12 cellular contexts compared by ENCODE assay signal in the genomic region with DNA sequence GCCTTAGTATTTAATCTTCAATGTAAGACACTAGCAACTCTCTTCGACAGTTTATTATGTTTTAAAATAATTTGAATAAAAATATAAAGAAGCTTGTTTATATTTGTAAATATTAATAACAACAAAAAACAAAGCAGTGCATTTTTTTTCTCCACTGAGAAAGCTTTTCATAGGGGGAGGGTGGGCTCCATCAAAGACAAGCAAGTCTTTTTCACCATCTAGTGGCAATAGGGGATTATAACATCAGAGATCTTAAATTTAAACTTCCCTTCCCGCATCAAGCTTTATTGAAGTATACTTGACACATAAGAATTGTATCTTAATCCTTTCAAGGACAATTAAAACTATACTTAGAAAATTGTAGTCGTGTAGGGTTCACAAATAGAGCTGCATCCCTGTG. TPM values are rescaled to one million over a fixed set of nuclear protein-coding genes. Genes with fewer than 3 reads are reported as not detected.
DNase-seq lines count a peak whose midpoint lies in the region; ATAC-seq and TF ChIP-seq lines count a peak whose summit lies in the region.
"Had no signal": no experiment of that assay in that cellular context is flagged by ENCODE, and none has a peak within 500 bp of the region (broad histone marks: within the 10 kb centered on the region; RNA-seq: fewer than 3 reads in every experiment).

No MANE protein-coding gene starts in this region.

- no peak overlapping the region for H3K4me3 Mint-ChIP-seq in brain
- H3K4me3 Mint-ChIP-seq: naive thymus-derived CD8-positive, alpha-beta T cell had no signal

- H3K4me3 ChIP-seq in retinal pigment epithelial cell (ENCODE audit: low read length): no peak overlapping the region

- H3K36me3 Mint-ChIP-seq in brain: no peaks in the 10 kb centered on the region
- H3K36me3 Mint-ChIP-seq: naive thymus-derived CD8-positive, alpha-beta T cell had no signal

- no peak for ATAC-seq in HG03097 (IDR thresholded peaks at IDR 0.05; ENCODE audit: low FRiP score, unreplicated experiment)
- ATAC-seq: naive thymus-derived CD8-positive, alpha-beta T cell had no signal

- no peaks in the 10 kb centered on the region for H3K4me1 Mint-ChIP-seq in brain
- H3K4me1 Mint-ChIP-seq: naive thymus-derived CD8-positive, alpha-beta T cell had no signal

- no peak overlapping the region for H3K27ac Mint-ChIP-seq in brain
- H3K27ac Mint-ChIP-seq: naive thymus-derived CD8-positive, alpha-beta T cell had no signal

- peak; percentile 33 for DNase-seq in NCI-H1092 treated with DMSO at 0.1 percent for 48 hours (lab: John Stamatoyannopoulos, UW)
- no peak for DNase-seq in NCI-H1092 (lab: John Stamatoyannopoulos, UW)
- DNase-seq in NCI-H446 (lab: John Stamatoyannopoulos, UW): peak; percentile 25 to 41
- DNase-seq in retinal pigment epithelial cell (ENCODE audit: low read depth): no peak
- DNase-seq in activated naive CD4-positive, alpha-beta T cell (lab: John Stamatoyannopoulos, UW): no peak
- DNase-seq in NOMO-1 treated with dmso at 0.1 percent for 144 hours (lab: John Stamatoyannopoulos, UW; ENCODE audit: unreplicated experiment): no peak
- DNase-seq: activated CD4-positive, CD25-positive, alpha-beta regulatory T cell treated with anti-CD3 and anti-CD28 coated beads, Interleukin-2, amount 50 U/mL, for 72 hours; amygdala; MV-4-11; naive thymus-derived CD8-positive, alpha-beta T cell had no signal

- H3K27me3 Mint-ChIP-seq in brain: no peaks in the 10 kb centered on the region
- H3K27me3 Mint-ChIP-seq: naive thymus-derived CD8-positive, alpha-beta T cell had no signal

- H3K9me3 Mint-ChIP-seq in brain: peaks cover 0 to 5% (median 0%) of the 10 kb centered on the region in 5 experiments

- TF ChIP-seq CTCF in brain (conservative IDR thresholded peaks at IDR 0.05) (peak; percentile 57 to 73), retinal pigment epithelial cell (conservative IDR thresholded peaks at IDR 0.05; ENCODE audit: low read depth, low read length) (peak; percentile 42)

RNA-seq across cellular contexts. Expression of gene OR13F1, which starts 9.3 kb away (rescaled TPM):
- polyA plus RNA-seq in brain (ENCODE audit: insufficient read depth, low read depth, low replicate concordance): not detected
- polyA plus RNA-seq: naive thymus-derived CD8-positive, alpha-beta T cell had no signal

RNA-seq across cellular contexts. Expression of gene OR13C4, which starts 32.2 kb away (rescaled TPM):
- polyA plus RNA-seq in brain (ENCODE audit: insufficient read depth, low read depth, low replicate concordance): not detected
- polyA plus RNA-seq: naive thymus-derived CD8-positive, alpha-beta T cell had no signal

RNA-seq across cellular contexts. Expression of gene OR13C3, which starts 41.8 kb away (rescaled TPM):
- not detected for polyA plus RNA-seq in brain (ENCODE audit: insufficient read depth, low read depth, low replicate concordance)
- polyA plus RNA-seq: naive thymus-derived CD8-positive, alpha-beta T cell had no signal

Comparison
In these comparisons a context has a peak if more than half of its experiments do, and no peak if none do; other contexts are left out.
1. DNase-seq: peak in NCI-H1092 treated with DMSO at 0.1 percent for 48 hours (single experiment) and NCI-H446 (2 of 2); none in NCI-H1092 (single experiment), retinal pigment epithelial cell (single experiment), activated naive CD4-positive, alpha-beta T cell (0 of 4) and NOMO-1 treated with dmso at 0.1 percent for 144 hours (single experiment).